ENCODE assay signal across 1 cellular context in the genomic region with DNA sequence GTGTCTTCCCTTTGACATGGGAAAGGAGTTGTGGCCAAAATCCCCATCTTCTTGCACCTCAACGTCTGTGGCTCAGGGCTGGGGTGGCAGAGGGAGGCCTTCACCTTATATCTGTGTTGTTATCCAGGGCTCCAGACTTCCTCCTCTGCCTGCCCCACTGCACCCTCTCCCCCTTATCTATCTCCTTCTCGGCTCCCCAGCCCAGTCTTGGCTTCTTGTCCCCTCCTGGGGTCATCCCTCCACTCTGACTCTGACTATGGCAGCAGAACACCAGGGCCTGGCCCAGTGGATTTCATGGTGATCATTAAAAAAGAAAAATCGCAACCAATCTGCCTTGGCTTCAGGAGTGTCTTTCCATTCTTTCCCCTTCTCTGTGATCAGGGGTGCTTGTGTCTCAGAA.
TF ChIP-seq lines count a peak whose summit lies in the region.

No MANE protein-coding gene starts in this region.

TF ChIP-seq in IMR-90, 13 proteins besides CTCF, POLR2A, EP300 and RAD21 (continued from another document):
- TF ChIP-seq SMC3 (IDR thresholded peaks at IDR 0.05; ENCODE audit: low read depth, low read length), result no peak
- TF ChIP-seq MAFK (IDR thresholded peaks at IDR 0.05; ENCODE audit: low read depth, low read length), result no peak
- no peak for TF ChIP-seq RCOR1 (IDR thresholded peaks at IDR 0.05; ENCODE audit: insufficient replicate concordance, low read length)
- TF ChIP-seq MXI1 (IDR thresholded peaks at IDR 0.05; ENCODE audit: borderline replicate concordance, low read depth, low read length), result no peak
- TF ChIP-seq FOS (IDR thresholded peaks at IDR 0.05; ENCODE audit: low read depth, low read length), result no peak
- TF ChIP-seq ELK1 (IDR thresholded peaks at IDR 0.05; ENCODE audit: borderline replicate concordance, low read depth, low read length), result no peak
- TF ChIP-seq NFE2L2 (IDR thresholded peaks at IDR 0.05; ENCODE audit: low read depth, low read length), result no peak
- no peak for TF ChIP-seq MAZ (IDR thresholded peaks at IDR 0.05; ENCODE audit: borderline replicate concordance, low read depth, low read length)
- no peak for TF ChIP-seq BHLHE40 (IDR thresholded peaks at IDR 0.05; ENCODE audit: low read depth, low read length)
- TF ChIP-seq RFX5 (IDR thresholded peaks at IDR 0.05; ENCODE audit: low read depth, low read length), result no peak
- TF ChIP-seq USF2 (IDR thresholded peaks at IDR 0.05; ENCODE audit: low read depth, low read length), result no peak
- TF ChIP-seq CHD1 (IDR thresholded peaks at IDR 0.05; ENCODE audit: low read depth, low read length), result no peak
